ENCODE assay signal across 9 cellular contexts in the genomic region with DNA sequence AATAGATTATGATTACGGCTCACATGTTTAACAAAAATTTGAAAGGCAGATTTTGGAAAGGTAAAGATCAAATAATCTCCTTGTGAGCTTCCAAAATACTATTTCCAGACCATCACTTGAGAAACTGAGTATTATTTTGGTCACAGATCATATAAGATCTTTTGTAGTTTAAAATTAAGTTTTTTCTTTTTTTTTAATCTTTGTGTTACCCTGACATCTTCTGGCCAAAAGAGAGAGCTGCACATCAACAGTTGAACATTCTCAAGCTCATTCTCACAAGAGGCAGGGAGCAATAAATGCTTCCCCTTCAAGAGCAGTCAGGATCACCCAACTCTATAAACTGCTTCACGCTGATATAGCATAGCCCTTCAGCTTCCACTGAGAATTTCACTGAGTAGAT. TPM values are rescaled to one million over a fixed set of nuclear protein-coding genes. Genes with fewer than 3 reads are reported as not detected.
DNase-seq lines count a peak whose midpoint lies in the region; ATAC-seq and TF ChIP-seq lines count a peak whose summit lies in the region.
"Had no signal": no experiment of that assay in that cellular context is flagged by ENCODE, and none has a peak within 500 bp of the region (broad histone marks: within the 10 kb centered on the region; RNA-seq: fewer than 3 reads in every experiment).

No MANE protein-coding gene starts in this region.

- no peak for ATAC-seq in HG03457 (IDR thresholded peaks at IDR 0.05; ENCODE audit: unreplicated experiment)

- no peaks in the 10 kb centered on the region for H3K27me3 ChIP-seq in PC-9 (ENCODE audit: insufficient read depth, low read depth)
- H3K27me3 ChIP-seq in tibial artery = no peaks in the 10 kb centered on the region

- peak; percentile 62 for DNase-seq in AG20443 (ENCODE audit: low spot score)
- peak; percentile 41 for DNase-seq in GM13977 (ENCODE audit: low spot score)
- no peak for DNase-seq in PC-9
- DNase-seq in germinal center (ENCODE audit: low spot score) = peak; percentile 11
- no peak for DNase-seq in NCI-H345 treated with DMSO at 0.1 percent for 48 hours (lab: John Stamatoyannopoulos, UW; ENCODE audit: unreplicated experiment)
- DNase-seq in tibial artery = no peak
- no peak for DNase-seq in activated gamma-delta T cell (lab: John Stamatoyannopoulos, UW)

- CTCF ChIA-PET in PC-9 (lab: Charles Lee) = interaction anchor here (0.5 to 1.6 kb wide), 6 partner anchors 11 to 1546 kb away, joined by 3 to 10 read pairs (median 4); no protein-coding TSS in a partner anchor

- H3K36me3 ChIP-seq in PC-9 (ENCODE audit: low read depth) (no peaks in the 10 kb centered on the region), tibial artery (peaks cover 51 to 90% (median 58%) of the 10 kb centered on the region in 3 donors)

- H3F3A ChIP-seq in PC-9 (ENCODE audit: insufficient read depth, low read depth) = no peaks in the 10 kb centered on the region

- no peaks in the 10 kb centered on the region for H3K9me3 ChIP-seq in PC-9 (ENCODE audit: insufficient read depth, low read depth)
- no peaks in the 10 kb centered on the region for H3K9me3 ChIP-seq in tibial artery
- H3K9me3 ChIP-seq: thoracic aorta had no signal

- H3K4me1 ChIP-seq in PC-9 (replicated peaks; ENCODE audit: insufficient read depth) = no peaks in the 10 kb centered on the region
- H3K4me1 ChIP-seq in tibial artery = no peaks in the 10 kb centered on the region

- POLR2A ChIA-PET in PC-9 (lab: Charles Lee; ENCODE audit: unreplicated experiment) = interaction anchor here (0.7 kb wide), 1 partner anchor 856 kb away, joined by 5 read pairs; no protein-coding TSS in a partner anchor

- no TSS peak for BruUV-seq in PC-9 (replicated peaks; lab: Mats Ljungman, UMichigan)

- intact Hi-C loops in PC-9 (cut with micrococcal nuclease; ENCODE audit: unreplicated experiment) (loop anchor here (2.0 to 5.0 kb wide), 2 partner anchors 329 to 1546 kb away; no protein-coding TSS in a partner anchor), tibial artery (cut with DNase I; ENCODE audit: low total_unique reads) (no loop called here)

- H2AFZ ChIP-seq in PC-9 = no peak overlapping the region

- TF ChIP-seq CTCF in GM13977 (IDR thresholded peaks at IDR 0.05; ENCODE audit: extremely low read depth, insufficient read depth, missing control alignments) (peak; percentile 63), PC-9 (conservative IDR thresholded peaks at IDR 0.05) (peak; percentile 64), tibial artery (IDR thresholded peaks at IDR 0.05) (peak in 1 of 2 experiments; percentile 28)

- H3K79me2 ChIP-seq in PC-9 (ENCODE audit: low read depth) = no peaks in the 10 kb centered on the region

- in situ Hi-C loops in GM13977 (cut with MboI; ENCODE audit: low pct_unique_long_range_greater_than_20kb, low sequenced_read_pairs, unreplicated experiment) = loop anchor here (10.0 kb wide), 1 partner anchor 322 kb away; no protein-coding TSS in a partner anchor

- H3K27ac ChIP-seq in PC-9 (no peak overlapping the region), tibial artery (no peak overlapping the region)
- H3K27ac ChIP-seq: thoracic aorta had no signal

- H4K20me1 ChIP-seq in PC-9 (ENCODE audit: insufficient read depth) = no peaks in the 10 kb centered on the region

- H3K4me3 ChIP-seq in PC-9 = no peak overlapping the region
- no peak overlapping the region for H3K4me3 ChIP-seq in tibial artery
- H3K4me3 ChIP-seq: thoracic aorta had no signal

- no peaks in the 10 kb centered on the region for H3K9me2 ChIP-seq in PC-9 (ENCODE audit: insufficient read depth)

- no peak overlapping the region for H3K4me2 ChIP-seq in PC-9

RNA-seq across cellular contexts. Expression of a gene that starts 15.9 kb away (rescaled TPM):
- 11.5 and 16.8 TPM in 2 replicates for total RNA-seq in PC-9 (2021)

RNA-seq across cellular contexts. Expression of a gene that starts 43.1 kb away (rescaled TPM):
- not detected in 2 replicates for total RNA-seq in PC-9 (2021)
- total RNA-seq: thoracic aorta had no signal

Comparison
In these comparisons a context has a peak if more than half of its experiments do, and no peak if none do; other contexts are left out.
1. DNase-seq: peak in AG20443 (single experiment), GM13977 (single experiment) and germinal center (single experiment); none in PC-9 (0 of 2), NCI-H345 treated with DMSO at 0.1 percent for 48 hours (single experiment), tibial artery (0 of 2) and activated gamma-delta T cell (single experiment).